29 cellular contexts compared by ENCODE assay signal in genomic region chr5:73312872-73313510, GRCh38.
DNase-seq lines count a peak whose midpoint lies in the region; ATAC-seq, FAIRE-seq and TF ChIP-seq lines count a peak whose summit lies in the region.
"Had no signal": no experiment of that assay in that cellular context is flagged by ENCODE, and none has a peak within 500 bp of the region (broad histone marks: within the 10 kb centered on the region; RNA-seq: fewer than 3 reads in every experiment).

No MANE protein-coding gene starts in this region.

- H3K4me3 ChIP-seq in HCT116 (replicated peaks in 1 of 2; ENCODE audit: low read depth in 1 of 2, low read length in 2 of 2), result no peak overlapping the region
- H3K4me3 ChIP-seq in astrocyte (ENCODE audit: insufficient read depth, low read depth, low read length), result no peak overlapping the region
- H3K4me3 ChIP-seq: heart left ventricle, psoas muscle, SJSA1, transverse colon had no signal

- H4K20me1 ChIP-seq in HCT116 (ENCODE audit: insufficient read depth) (no peaks in the 10 kb centered on the region), astrocyte (ENCODE audit: insufficient read depth, low read length) (no peaks in the 10 kb centered on the region)

- DNase-seq in HCT116 (ENCODE audit: low read depth, low spot score), result no peak
- DNase-seq in astrocyte (ENCODE audit: low read depth), result no peak
- DNase-seq in myocyte (ENCODE audit: low read depth), result peak; percentile 18
- no peak for DNase-seq in stimulated activated effector memory CD8-positive, alpha-beta T cell treated with anti-CD3 and anti-CD28 coated beads, Interleukin-12 subunit alpha, Interleukin-12 subunit beta, amount 100 ng/mL, for 72 hours (ENCODE audit: low spot score in 2 of 2)
- DNase-seq in activated naive CD4-positive, alpha-beta T cell (lab: John Stamatoyannopoulos, UW), result no peak
- DNase-seq in left cardiac atrium, result no peak
- DNase-seq in RPMI8226, result no peak
- DNase-seq: activated CD4-positive, CD25-positive, alpha-beta regulatory T cell; activated effector memory CD4-positive, alpha-beta T cell treated with anti-CD3 and anti-CD28 coated beads, Interleukin-2, amount 50 U/mL, for 16 hours; activated naive CD8-positive, alpha-beta T cell treated with anti-CD3 and anti-CD28 coated beads, Interleukin-2, amount 10 ng/mL, durations not matched to agents 7 days and 5 days; activated T-cell treated with anti-CD3 and anti-CD28 coated beads, Interleukin-2, amount 50 U/mL, for 1 hour; caudate nucleus; cortex of kidney; foreskin melanocyte; heart left ventricle; left ventricle myocardium superior; naive B cell; NCI-H146; NCI-H446 treated with DMSO at 0.1 percent for 48 hours; NCI-H82; psoas muscle; stimulated activated CD4-positive, alpha-beta T cell treated with anti-CD3 and anti-CD28 coated beads, Interleukin-4, amount 100 ng/mL, for 1 hour had no signal

- H3K4me1 ChIP-seq in HCT116 (ENCODE audit: control insufficient read depth in 1 of 2, insufficient read depth in 2 of 2, low read length in 2 of 2) (peaks cover 0 to 33% of the 10 kb centered on the region in 2 experiments; a peak in 2 of 4 replicates), astrocyte (ENCODE audit: insufficient read depth, low read length) (peaks cover 34% of the 10 kb centered on the region)

- H3K79me2 ChIP-seq in HCT116 (ENCODE audit: insufficient read depth, low read length) (no peaks in the 10 kb centered on the region), astrocyte (ENCODE audit: insufficient read depth, low read length) (no peaks in the 10 kb centered on the region)

- no TSS peak for BruUV-seq in HCT116 (replicated peaks; lab: Mats Ljungman, UMichigan)

- RAD21 ChIA-PET in HCT116 (lab: Charles Lee; ENCODE audit: low non-redundant PET in 1 of 2, low total read pairs in 2 of 2, uncharacterized antibody in 2 of 2, unreplicated experiment in 2 of 2), result no interaction called here

- 0 out of 2 replicates have a peak, but pooled peaks cover 4% of the 10 kb centered on the region for H3K9me2 ChIP-seq in HCT116 (ENCODE audit: insufficient read depth)

- H3K9ac ChIP-seq in HCT116 (ENCODE audit: low read length), result no peak overlapping the region
- peak overlapping the region; percentile 78 for H3K9ac ChIP-seq in astrocyte (ENCODE audit: low read length)

- no peaks in the 10 kb centered on the region for H3K27me3 ChIP-seq in HCT116 (ENCODE audit: insufficient read depth, low read length)
- no peaks in the 10 kb centered on the region for H3K27me3 ChIP-seq in astrocyte (ENCODE audit: insufficient read depth, low read length)
- H3K27me3 ChIP-seq: SJSA1 had no signal

- POLR2A ChIA-PET in HCT116 (lab: Charles Lee), result no interaction called here

- no peak for ATAC-seq in HCT116
- ATAC-seq in stimulated activated effector memory CD8-positive, alpha-beta T cell treated with anti-CD3 and anti-CD28 coated beads, Interleukin-12 subunit alpha, Interleukin-12 subunit beta, amount 100 ng/mL, for 72 hours, result no peak
- no peak for ATAC-seq in left cardiac atrium

- H3K9me3 ChIP-seq in HCT116 (ENCODE audit: control insufficient read depth in 1 of 2, insufficient read depth in 1 of 2, low read depth in 1 of 2, low read length in 2 of 2) (no peaks in the 10 kb centered on the region), astrocyte (ENCODE audit: insufficient read depth, low read depth, low read length) (no peaks in the 10 kb centered on the region)
- H3K9me3 ChIP-seq: heart left ventricle, psoas muscle, SJSA1, transverse colon had no signal

- TF ChIP-seq CTCF in 22Rv1 (IDR thresholded peaks at IDR 0.05) (no peak), HCT116 (IDR thresholded peaks at IDR 0.05 in 2 of 3, conservative IDR thresholded peaks at IDR 0.05 in 1 of 3; ENCODE audit: borderline replicate concordance in 1 of 3, insufficient read depth in 1 of 3, low read depth in 2 of 3, low read length in 2 of 3) (no peak), astrocyte (IDR thresholded peaks at IDR 0.05; ENCODE audit: insufficient read depth, low read depth, low read length) (no peak)

- no peak overlapping the region for H3K4me3 Mint-ChIP-seq in astrocyte (ENCODE audit: unreplicated experiment)
- H3K4me3 Mint-ChIP-seq in stimulated activated effector memory CD8-positive, alpha-beta T cell treated with anti-CD3 and anti-CD28 coated beads, Interleukin-12 subunit alpha, Interleukin-12 subunit beta, amount 100 ng/mL, for 72 hours, result no peak overlapping the region
- H3K4me3 Mint-ChIP-seq: activated naive CD8-positive, alpha-beta T cell treated with anti-CD3 and anti-CD28 coated beads, Interleukin-2, amount 10 ng/mL, durations not matched to agents 7 days and 5 days; B cell; effector memory CD8-positive, alpha-beta T cell; naive B cell; T-cell had no signal

- no peak for FAIRE-seq in astrocyte (lab: Jason Lieb, UNC)
- FAIRE-seq: GM12891 had no signal

- H3K27ac Mint-ChIP-seq in astrocyte (ENCODE audit: unreplicated experiment), result peak overlapping the region; percentile 98
- H3K27ac Mint-ChIP-seq in stimulated activated effector memory CD8-positive, alpha-beta T cell treated with anti-CD3 and anti-CD28 coated beads, Interleukin-12 subunit alpha, Interleukin-12 subunit beta, amount 100 ng/mL, for 72 hours, result no peak overlapping the region
- H3K27ac Mint-ChIP-seq: activated naive CD8-positive, alpha-beta T cell treated with anti-CD3 and anti-CD28 coated beads, Interleukin-2, amount 10 ng/mL, durations not matched to agents 7 days and 5 days; B cell; effector memory CD8-positive, alpha-beta T cell; T-cell had no signal

- no peak overlapping the region for H3K4me2 ChIP-seq in HCT116 (ENCODE audit: low read length)
- H3K4me2 ChIP-seq in astrocyte (ENCODE audit: low read length), result peak overlapping the region; percentile 71

- H3K4me1 Mint-ChIP-seq in astrocyte (ENCODE audit: low read depth, unreplicated experiment), result peaks cover 12% of the 10 kb centered on the region
- peaks cover 7% of the 10 kb centered on the region for H3K4me1 Mint-ChIP-seq in stimulated activated effector memory CD8-positive, alpha-beta T cell treated with anti-CD3 and anti-CD28 coated beads, Interleukin-12 subunit alpha, Interleukin-12 subunit beta, amount 100 ng/mL, for 72 hours
- H3K4me1 Mint-ChIP-seq: activated naive CD8-positive, alpha-beta T cell treated with anti-CD3 and anti-CD28 coated beads, Interleukin-2, amount 10 ng/mL, durations not matched to agents 7 days and 5 days; B cell had no signal

- H3K36me3 ChIP-seq in HCT116 (ENCODE audit: control insufficient read depth in 1 of 2, insufficient read depth in 2 of 2, low read length in 2 of 2), result no peaks in the 10 kb centered on the region
- H3K36me3 ChIP-seq in astrocyte (ENCODE audit: insufficient read depth, low read length), result no peaks in the 10 kb centered on the region
- H3K36me3 ChIP-seq: heart left ventricle, SJSA1, transverse colon had no signal

- H2AFZ ChIP-seq in HCT116 (ENCODE audit: low read depth, low read length, poor library complexity, severe bottlenecking) (peak overlapping the region; percentile 48), astrocyte (ENCODE audit: low read depth, low read length) (no peak overlapping the region)

- peaks cover 4% of the 10 kb centered on the region for H3K36me3 Mint-ChIP-seq in astrocyte (ENCODE audit: low read depth, unreplicated experiment)
- no peaks in the 10 kb centered on the region for H3K36me3 Mint-ChIP-seq in stimulated activated effector memory CD8-positive, alpha-beta T cell treated with anti-CD3 and anti-CD28 coated beads, Interleukin-12 subunit alpha, Interleukin-12 subunit beta, amount 100 ng/mL, for 72 hours
- H3K36me3 Mint-ChIP-seq: activated naive CD8-positive, alpha-beta T cell treated with anti-CD3 and anti-CD28 coated beads, Interleukin-2, amount 10 ng/mL, durations not matched to agents 7 days and 5 days; T-cell had no signal

- no peaks in the 10 kb centered on the region for H3K9me3 Mint-ChIP-seq in astrocyte (ENCODE audit: unreplicated experiment)
- no peaks in the 10 kb centered on the region for H3K9me3 Mint-ChIP-seq in stimulated activated effector memory CD8-positive, alpha-beta T cell treated with anti-CD3 and anti-CD28 coated beads, Interleukin-12 subunit alpha, Interleukin-12 subunit beta, amount 100 ng/mL, for 72 hours
- H3K9me3 Mint-ChIP-seq: activated naive CD8-positive, alpha-beta T cell treated with anti-CD3 and anti-CD28 coated beads, Interleukin-2, amount 10 ng/mL, durations not matched to agents 7 days and 5 days; effector memory CD8-positive, alpha-beta T cell; T-cell had no signal

- no peak for TF ChIP-seq RAD21 in HCT116 (IDR thresholded peaks at IDR 0.05; ENCODE audit: low read depth)

- no peak for TF ChIP-seq POLR2A in HCT116 (IDR thresholded peaks at IDR 0.05; ENCODE audit: borderline replicate concordance, extremely low read depth, insufficient read depth, insufficient read length)

- peaks cover 11% of the 10 kb centered on the region for H3K27me3 Mint-ChIP-seq in astrocyte (ENCODE audit: low read depth, unreplicated experiment)

- intact Hi-C loops in HCT116 (cut with micrococcal nuclease) (no loop called here), left cardiac atrium (cut with DNase I) (no loop called here)

- CTCF ChIA-PET in HCT116 (lab: Charles Lee), result interaction anchor here (1.6 kb wide), 1 partner anchor 138 kb away, joined by 4 read pairs; no protein-coding TSS in a partner anchor

- H3K27ac ChIP-seq in 22Rv1 (peak overlapping the region; percentile 34; the same call in 1 of the 2 replicates), HCT116 (ENCODE audit: low read depth, low read length) (no peak overlapping the region), astrocyte (ENCODE audit: low read depth, low read length) (peak overlapping the region; percentile 94)
- H3K27ac ChIP-seq: heart left ventricle, psoas muscle, transverse colon had no signal

TF ChIP-seq in HCT116, 20 proteins besides CTCF, POLR2A, EP300 and RAD21:
- no peak for TF ChIP-seq JUND (IDR thresholded peaks at IDR 0.05)
- TF ChIP-seq FOSL1 (IDR thresholded peaks at IDR 0.05; ENCODE audit: low read depth), result no peak
- no peak for TF ChIP-seq CBX3 (IDR thresholded peaks at IDR 0.05; ENCODE audit: low read depth)
- no peak for TF ChIP-seq ELF1 (IDR thresholded peaks at IDR 0.05; ENCODE audit: borderline replicate concordance, low read depth)
